ENCODE assay signal across 8 cellular contexts in genomic region chr17:41966453-41967140, GRCh38. TPM values are rescaled to one million over a fixed set of nuclear protein-coding genes. Genes with fewer than 3 reads are reported as not detected.
A peak's percentile ranks its signal among the peaks of the same experiment; 100 is the strongest.
DNase-seq lines count a peak whose midpoint lies in the region; ATAC-seq and TF ChIP-seq lines count a peak whose summit lies in the region.

TSS of gene CNP (plus strand) at chr17:41966795. CDS start at chr17:41966885, 90 bp downstream.

- H3K27ac ChIP-seq in GM23338 (ENCODE audit: low read depth) (peak within 1 kb of the TSS; percentile 74), stomach (peak within 1 kb of the TSS; percentile 84 to 94 (median 91))

- H3K27me3 ChIP-seq in GM23338 (ENCODE audit: insufficient read depth), result 0 out of 2 replicates have a peak, but pooled peaks cover 3% of the 10 kb centered on the region
- H3K27me3 ChIP-seq in MG63, result no peaks in the 10 kb centered on the region
- H3K27me3 ChIP-seq in stomach, result no peaks in the 10 kb centered on the region

- peaks cover 7% of the 10 kb centered on the region for H4K20me1 ChIP-seq in GM23338 (replicated peaks; ENCODE audit: insufficient read depth)

- H3K27ac Mint-ChIP-seq in GM23338, result peak within 1 kb of the TSS; percentile 79
- H3K27ac Mint-ChIP-seq in neural crest cell (ENCODE audit: unreplicated experiment), result peak within 1 kb of the TSS; percentile 96

- H3K4me1 ChIP-seq in GM23338 (ENCODE audit: insufficient read depth), result peaks cover 15% of the 10 kb centered on the region
- H3K4me1 ChIP-seq in stomach, result peaks cover 22 to 62% (median 50%) of the 10 kb centered on the region in 4 donors

- TF ChIP-seq CTCF in GM23338 (conservative IDR thresholded peaks at IDR 0.05; ENCODE audit: low read depth in 2 of 2) (no peak), fibroblast of villous mesenchyme (IDR thresholded peaks at IDR 0.05; ENCODE audit: insufficient read depth, low read depth, low read length) (no peak), neural crest cell (conservative IDR thresholded peaks at IDR 0.05) (no peak), stomach (IDR thresholded peaks at IDR 0.05) (no peak)

- H3K4me3 ChIP-seq in GM23338 (peak within 1 kb of the TSS; percentile 93), MG63 (peak within 1 kb of the TSS; percentile 88), fibroblast of villous mesenchyme (ENCODE audit: low read depth, low read length) (peak within 1 kb of the TSS; percentile 89), stomach (peak within 1 kb of the TSS; percentile 72 to 93 (median 85))

- peak within 1 kb of the TSS; percentile 99 for H3K4me2 ChIP-seq in GM23338

- ATAC-seq in GM23338, result peak; percentile 58

- 0 to 1% (median 0%) methylated on average over 51 to 71 of the region's 71 CpGs for WGBS in stomach, 5 donors

- H3F3A ChIP-seq in GM23338 (replicated peaks; ENCODE audit: low read depth), result peaks cover 9% of the 10 kb centered on the region

- H3K36me3 ChIP-seq in GM23338 (ENCODE audit: insufficient read depth) (0 out of 2 replicates have a peak, but pooled peaks cover 4% of the 10 kb centered on the region), MG63 (peaks cover 32% of the 10 kb centered on the region), stomach (peaks cover 5 to 38% (median 34%) of the 10 kb centered on the region in 4 donors)

- TF ChIP-seq EP300 in stomach (IDR thresholded peaks at IDR 0.05), result no peak

- no peaks in the 10 kb centered on the region for H3K9me2 ChIP-seq in GM23338 (ENCODE audit: insufficient read depth)

- H3K27me3 Mint-ChIP-seq in GM23338 (ENCODE audit: insufficient read depth, low read depth, poor library complexity) (peaks cover 6% of the 10 kb centered on the region), neural crest cell (ENCODE audit: low read depth) (peaks cover 20% of the 10 kb centered on the region)

- H3K4me3 Mint-ChIP-seq in GM23338, result peak within 1 kb of the TSS; percentile 83
- H3K4me3 Mint-ChIP-seq in neural crest cell, result peak within 1 kb of the TSS; percentile 94

- H3K9me3 ChIP-seq in MG63 (no peaks in the 10 kb centered on the region), stomach (no peaks in the 10 kb centered on the region)

- peaks cover 17% of the 10 kb centered on the region for H3K4me1 Mint-ChIP-seq in GM23338
- peaks cover 51% of the 10 kb centered on the region for H3K4me1 Mint-ChIP-seq in neural crest cell

- peak; percentile 94 for DNase-seq in DMS53 (lab: John Stamatoyannopoulos, UW)
- DNase-seq in GM23338 (ENCODE audit: low spot score), result peak; percentile 91
- peak; percentile 94 for DNase-seq in MG63
- DNase-seq in SIG-M5 (lab: John Stamatoyannopoulos, UW), result peak; percentile 24
- DNase-seq in activated effector memory CD4-positive, alpha-beta T cell treated with anti-CD3 and anti-CD28 coated beads, Interleukin-2, amount 50 U/mL, for 16 hours, result peak; percentile 97
- DNase-seq in fibroblast of villous mesenchyme (ENCODE audit: low read depth), result peak; percentile 92
- peak; percentile 78 for DNase-seq in neural crest cell (ENCODE audit: low read depth, low spot score)
- peak; percentile 94 for DNase-seq in stomach

- H3K9me3 Mint-ChIP-seq in GM23338 (no peaks in the 10 kb centered on the region), neural crest cell (no peaks in the 10 kb centered on the region)

- peak within 1 kb of the TSS; percentile 78 for H2AFZ ChIP-seq in GM23338

- no peaks in the 10 kb centered on the region for H3K79me2 ChIP-seq in GM23338 (replicated peaks; ENCODE audit: insufficient read depth)

- H3K36me3 Mint-ChIP-seq in GM23338 (ENCODE audit: low read depth) (peaks cover 23% of the 10 kb centered on the region), neural crest cell (ENCODE audit: low read depth) (peaks cover 19% of the 10 kb centered on the region)

- TF ChIP-seq POLR2A in stomach (IDR thresholded peaks at IDR 0.05), result peak in 1 of 4 donors; percentile 29

- intact Hi-C loops in stomach (cut with DNase I; ENCODE audit: low total_unique reads), result no loop called here

TF ChIP-seq in GM23338, 12 proteins besides CTCF, POLR2A, EP300 and RAD21:
- TF ChIP-seq JUNB (IDR thresholded peaks at IDR 0.05; ENCODE audit: unreplicated experiment) (no peak), POLR2AphosphoS5 (IDR thresholded peaks at IDR 0.05; ENCODE audit: low read depth) (peak; percentile 65), ZNF114 (CRISPR knock-in tag; IDR thresholded peaks at IDR 0.05) (no peak), ZNF462 (CRISPR knock-in tag; IDR thresholded peaks at IDR 0.05) (no peak)

RNA-seq across cellular contexts. Expression of gene CNP, which starts in this region (rescaled TPM):
- 40.3 and 47.8 TPM in 2 replicates for total RNA-seq in GM23338 (2014; rRNA removed; shearing (Covaris generic))
- 28.3 and 30.8 TPM in 2 replicates for polyA plus RNA-seq in GM23338 (2016; fragmentation: Nextera tagmentation; extraction: Ambion mirVana)
- 64.0 and 97.2 TPM in 2 replicates for total RNA-seq in MG63 (2014; rRNA removed; shearing (Covaris generic); ENCODE audit: low replicate concordance)
- 94.6 and 98.6 TPM in 2 replicates for total RNA-seq in fibroblast of villous mesenchyme
- total RNA-seq in neural crest cell, result 213 and 230 TPM in 2 replicates
- 10 to 100 TPM; 21.0 to 47.2 (median 30.7) TPM for total RNA-seq in stomach
- 10 to 100 TPM; 27.3 to 29.1 (median 29.0) TPM for polyA plus RNA-seq in stomach

Comparison
In these comparisons a context has a peak if more than half of its experiments do, and no peak if none do; other contexts are left out.
1. Peak in every context shown above with its lines: DNase-seq, ATAC-seq, H3K4me3 ChIP-seq and H3K27ac ChIP-seq.
2. DNase-seq: peak in every context shown above with its lines; median percentile 97 in activated effector memory CD4-positive, alpha-beta T cell treated with anti-CD3 and anti-CD28 coated beads, Interleukin-2, amount 50 U/mL, for 16 hours; 94 in DMS53; 94 in MG63; 94 in stomach; 92 in fibroblast of villous mesenchyme; 91 in GM23338; 78 in neural crest cell; 24 in SIG-M5.